3 cellular contexts compared by ENCODE assay signal in genomic region chr7:1578513-1578912, GRCh38.
TF ChIP-seq lines count a peak whose summit lies in the region.

No MANE protein-coding gene starts in this region.

TF ChIP-seq in HEK293, 187 proteins besides CTCF, POLR2A, EP300 and RAD21:
- no peak for TF ChIP-seq ZNF26 (tag by site-specific recombination; IDR thresholded peaks at IDR 0.05)
- peak; percentile 96 for TF ChIP-seq ZBTB17 (tag by site-specific recombination; IDR thresholded peaks at IDR 0.05)
- TF ChIP-seq ZNF366 (tag by site-specific recombination; conservative IDR thresholded peaks at IDR 0.05): peak; percentile 94
- no peak for TF ChIP-seq ZNF37A (tag by site-specific recombination; IDR thresholded peaks at IDR 0.05)
- TF ChIP-seq ZNF548 (tag by site-specific recombination; IDR thresholded peaks at IDR 0.05): no peak
- TF ChIP-seq ZNF670 (tag by site-specific recombination; IDR thresholded peaks at IDR 0.05; ENCODE audit: low read depth): no peak
TF ChIP-seq in HEK293: peak in this region for 2.

TF ChIP-seq in K562, 482 proteins besides CTCF, POLR2A, EP300 and RAD21:
- TF ChIP-seq MIER1 (IDR thresholded peaks at IDR 0.05; ENCODE audit: low read depth) (no peak), NR2C1 (IDR thresholded peaks at IDR 0.05) (no peak), NR2C1 (tag; IDR thresholded peaks at IDR 0.05) (no peak), EHMT2 (IDR thresholded peaks at IDR 0.05) (0 out of 2 replicates have a peak, but pooled peaks have one; percentile 31), DPF2 (IDR thresholded peaks at IDR 0.05) (no peak), CUX1 (CRISPR knock-in tag; IDR thresholded peaks at IDR 0.05) (no peak)

TF ChIP-seq in H1, 55 proteins besides CTCF, POLR2A, EP300 and RAD21:
- TF ChIP-seq RNF2 (IDR thresholded peaks at IDR 0.05; ENCODE audit: borderline replicate concordance, low read depth, low read length, missing control alignments, poor library complexity, severe bottlenecking): no peak
- TF ChIP-seq MAFK (IDR thresholded peaks at IDR 0.05; ENCODE audit: low read depth, low read length): no peak
- TF ChIP-seq SUZ12 (IDR thresholded peaks at IDR 0.05; ENCODE audit: low read length): no peak
- no peak for TF ChIP-seq PHF8 (conservative IDR thresholded peaks at IDR 0.05; ENCODE audit: low read depth, low read length)
- no peak for TF ChIP-seq ATF2 (IDR thresholded peaks at IDR 0.05; ENCODE audit: low read length)
- no peak for TF ChIP-seq POU5F1 (IDR thresholded peaks at IDR 0.05; ENCODE audit: low read depth, low read length)
- no peak for TF ChIP-seq SIN3A (conservative IDR thresholded peaks at IDR 0.05 in 1 of 2, IDR thresholded peaks at IDR 0.05 in 1 of 2; ENCODE audit: low read depth in 1 of 2, low read length in 2 of 2)
- TF ChIP-seq ATF3 (IDR thresholded peaks at IDR 0.05; ENCODE audit: insufficient read depth, low read depth, low read length): no peak
- TF ChIP-seq POLR2AphosphoS5 (IDR thresholded peaks at IDR 0.05; ENCODE audit: low read depth, low read length): no peak
- no peak for TF ChIP-seq TAF7 (optimal IDR thresholded peaks at IDR 0.05; ENCODE audit: borderline replicate concordance, low read depth, low read length)
- no peak for TF ChIP-seq CBX8 (IDR thresholded peaks at IDR 0.05; ENCODE audit: borderline replicate concordance, low read depth, low read length)
- no peak for TF ChIP-seq BCL11A (IDR thresholded peaks at IDR 0.05; ENCODE audit: low read depth in 2 of 2, low read length in 2 of 2)
- no peak for TF ChIP-seq SIX5 (IDR thresholded peaks at IDR 0.05; ENCODE audit: low read depth, low read length)
- no peak for TF ChIP-seq BRCA1 (IDR thresholded peaks at IDR 0.05; ENCODE audit: low read depth, low read length)
TF ChIP-seq in H1: peak in this region for 0.
